In the genomic region with DNA sequence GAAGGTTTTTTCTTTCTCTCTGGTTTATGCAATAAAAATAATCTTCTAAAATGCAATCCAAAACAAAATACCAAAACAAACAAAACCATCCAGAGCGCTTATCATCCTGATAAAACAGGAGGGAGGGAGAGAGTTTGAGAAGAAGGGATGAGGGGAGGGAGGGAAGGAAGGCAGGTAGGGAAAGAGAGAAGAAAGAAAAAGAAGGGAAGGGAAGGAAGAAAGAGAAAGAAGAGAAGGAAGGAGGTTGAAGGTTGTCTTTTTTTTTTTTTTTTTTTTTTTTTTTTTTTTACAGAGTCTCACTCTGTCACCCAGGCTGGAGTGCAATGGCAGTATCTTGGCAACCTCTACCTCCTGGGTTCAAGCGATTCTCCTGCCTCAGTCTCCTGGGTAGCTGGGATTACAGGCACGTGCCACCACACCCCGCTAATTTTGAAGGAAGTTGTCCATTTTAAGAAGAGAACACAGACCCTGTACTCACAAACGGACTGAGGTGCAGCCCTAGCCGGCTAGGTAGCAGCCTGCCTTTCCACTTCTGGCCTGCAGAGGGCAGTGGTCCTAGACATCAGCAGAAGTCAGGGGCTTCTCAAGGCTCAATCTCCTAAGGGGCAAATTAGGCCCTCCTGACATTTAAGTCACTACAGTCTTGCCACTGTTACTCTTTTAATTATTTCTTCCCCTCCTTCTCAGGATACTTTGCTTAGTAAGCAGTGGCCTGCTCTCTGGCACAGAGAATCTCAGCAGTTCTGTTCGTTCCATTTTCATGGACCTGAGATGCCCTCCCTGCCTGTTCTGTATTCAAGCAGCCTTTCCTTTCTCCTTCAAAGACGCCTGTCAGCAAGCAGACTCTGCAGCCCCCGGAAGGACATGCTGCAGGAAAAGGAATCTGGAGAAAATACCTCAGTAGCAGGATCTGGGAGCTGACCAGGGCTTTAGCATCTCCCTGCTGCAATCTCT, we compare ENCODE assay signal across 8 cellular contexts.
DNase-seq lines count a peak whose midpoint lies in the region; ATAC-seq and TF ChIP-seq lines count a peak whose summit lies in the region.

No MANE protein-coding gene starts in this region.

- TF ChIP-seq CTCF in GM10266 (IDR thresholded peaks at IDR 0.05; ENCODE audit: control insufficient read depth, insufficient read depth, low read depth, missing control alignments) (peak; percentile 98), HFF-Myc (IDR thresholded peaks at IDR 0.05; ENCODE audit: low read depth, low read length, missing control alignments) (peak; percentile 95)

- no peak for ATAC-seq in HG03039 (IDR thresholded peaks at IDR 0.05; ENCODE audit: unreplicated experiment)

- no peak overlapping the region for H3K4me3 ChIP-seq in HFF-Myc (replicated peaks; ENCODE audit: low read depth, low read length)

- DNase-seq in GM10266 (ENCODE audit: extremely low spot score) (peak; percentile 68), HFF-Myc (ENCODE audit: extremely low read depth, low read depth) (peak; percentile 29), NCI-H128 (lab: John Stamatoyannopoulos, UW; ENCODE audit: unreplicated experiment) (peak; percentile 53), T-helper 9 cell (peak; percentile 45), astrocyte of the hippocampus (ENCODE audit: low read depth, low spot score) (peak; percentile 86), iPS DF 4.7 (ENCODE audit: extremely low read depth, low spot score) (peak; percentile 41)
- DNase-seq in stimulated activated CD4-positive, alpha-beta T cell treated with anti-CD3 and anti-CD28 coated beads, Interleukin-12 subunit alpha, Interleukin-12 subunit beta, amount 100 ng/mL, for 4 hours: peak; percentile 57

Comparison
In these comparisons a context has a peak if more than half of its experiments do, and no peak if none do; other contexts are left out.
1. DNase-seq: peak in every context shown above with its lines; median percentile 86 in astrocyte of the hippocampus; 68 in GM10266; 57 in stimulated activated CD4-positive, alpha-beta T cell treated with anti-CD3 and anti-CD28 coated beads, Interleukin-12 subunit alpha, Interleukin-12 subunit beta, amount 100 ng/mL, for 4 hours; 53 in NCI-H128; 45 in T-helper 9 cell; 41 in iPS DF 4.7; 29 in HFF-Myc.